9 cellular contexts compared by ENCODE assay signal in the genomic region with DNA sequence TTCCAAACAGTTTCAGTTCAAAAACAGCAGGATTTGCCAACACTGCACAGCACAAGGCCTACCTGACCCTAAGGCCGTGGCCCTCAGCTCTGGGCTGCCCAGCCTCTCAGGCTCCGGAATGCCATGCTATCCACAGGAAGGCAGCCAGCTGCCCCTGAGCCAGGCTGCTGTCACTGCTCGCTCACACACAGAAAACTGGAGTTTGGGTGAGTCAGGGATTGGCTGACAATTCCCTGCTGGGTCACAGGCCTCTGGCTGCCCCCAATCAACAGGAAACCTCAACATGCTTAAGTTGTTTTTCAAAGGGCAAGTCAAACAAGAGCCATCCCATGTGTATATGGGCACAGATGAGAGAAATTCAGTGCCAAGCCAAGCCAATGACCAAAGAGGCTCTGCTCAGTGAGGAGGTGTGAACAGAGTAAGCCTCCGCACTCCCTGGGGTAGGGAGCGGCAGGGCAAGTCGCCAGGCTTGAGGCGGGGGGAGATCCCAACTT. TPM values are rescaled to one million over a fixed set of nuclear protein-coding genes. Genes with fewer than 3 reads are reported as not detected.
A peak's percentile ranks its signal among the peaks of the same experiment; 100 is the strongest.
DNase-seq lines count a peak whose midpoint lies in the region; ATAC-seq and TF ChIP-seq lines count a peak whose summit lies in the region.
"Had no signal": no experiment of that assay in that cellular context is flagged by ENCODE, and none has a peak within 500 bp of the region (broad histone marks: within the 10 kb centered on the region; RNA-seq: fewer than 3 reads in every experiment).

No MANE protein-coding gene starts in this region.

- no peak overlapping the region for H3K4me3 ChIP-seq in OCI-LY7 (ENCODE audit: low read depth, low read length, poor library complexity, severe bottlenecking)
- no peak overlapping the region for H3K4me3 ChIP-seq in fibroblast of villous mesenchyme (ENCODE audit: low read depth, low read length)

- H3K27ac Mint-ChIP-seq in effector memory CD8-positive, alpha-beta T cell: no peak overlapping the region
- H3K27ac Mint-ChIP-seq: activated naive CD8-positive, alpha-beta T cell treated with anti-CD3 and anti-CD28 coated beads, Interleukin-2, amount 10 ng/mL, durations not matched to agents 7 days and 5 days had no signal

- no peaks in the 10 kb centered on the region for H3K4me1 Mint-ChIP-seq in effector memory CD8-positive, alpha-beta T cell (ENCODE audit: low read depth in 2 of 2)

- TF ChIP-seq CTCF in OCI-LY7 (conservative IDR thresholded peaks at IDR 0.05; ENCODE audit: low read length) (no peak), fibroblast of villous mesenchyme (IDR thresholded peaks at IDR 0.05; ENCODE audit: insufficient read depth, low read depth, low read length) (no peak), GM13976 (IDR thresholded peaks at IDR 0.05; ENCODE audit: borderline replicate concordance, control extremely low read depth, extremely low read depth, insufficient read depth, missing control alignments) (no peak)

- H3K27me3 Mint-ChIP-seq in effector memory CD8-positive, alpha-beta T cell: peaks cover 0 to 26% of the 10 kb centered on the region in 2 donors

- H3K4me3 Mint-ChIP-seq in effector memory CD8-positive, alpha-beta T cell: no peak overlapping the region
- H3K4me3 Mint-ChIP-seq: activated naive CD8-positive, alpha-beta T cell treated with anti-CD3 and anti-CD28 coated beads, Interleukin-2, amount 10 ng/mL, durations not matched to agents 7 days and 5 days had no signal

- no peaks in the 10 kb centered on the region for H3K79me2 ChIP-seq in OCI-LY7 (ENCODE audit: insufficient read depth, low read depth, low read length)

- no peaks in the 10 kb centered on the region for H3K9me2 ChIP-seq in OCI-LY7 (ENCODE audit: insufficient read depth, low read length)

- BruUV-seq in OCI-LY7 (replicated peaks; lab: Mats Ljungman, UMichigan): no TSS peak

- H3K36me3 Mint-ChIP-seq in effector memory CD8-positive, alpha-beta T cell (ENCODE audit: insufficient read depth): no peaks in the 10 kb centered on the region
- H3K36me3 Mint-ChIP-seq: activated naive CD8-positive, alpha-beta T cell treated with anti-CD3 and anti-CD28 coated beads, Interleukin-2, amount 10 ng/mL, durations not matched to agents 7 days and 5 days had no signal

- H3K27ac ChIP-seq in OCI-LY7 (ENCODE audit: low read depth, low read length, poor library complexity, severe bottlenecking): no peak overlapping the region

- H3K36me3 ChIP-seq in OCI-LY7 (ENCODE audit: insufficient read depth, low read length): no peaks in the 10 kb centered on the region

- POLR2A ChIA-PET in OCI-LY7 (lab: Charles Lee): interaction anchor here (0.8 kb wide), 1 partner anchor 20 kb away, joined by 3 read pairs; no protein-coding TSS in a partner anchor

- H2AFZ ChIP-seq in OCI-LY7 (ENCODE audit: low read length): peak overlapping the region; percentile 26; the same call in 1 of the 2 replicates

- CTCF ChIA-PET in OCI-LY7 (lab: Charles Lee; ENCODE audit: unreplicated experiment): no interaction called here

- in situ Hi-C loops in GM13976 (cut with MboI; ENCODE audit: low sequenced_read_pairs, unreplicated experiment): no loop called here

- H3K9me3 ChIP-seq in OCI-LY7 (ENCODE audit: low read length): no peaks in the 10 kb centered on the region

- H3K4me2 ChIP-seq in OCI-LY7 (ENCODE audit: low read length): no peak overlapping the region

- peaks cover 14% of the 10 kb centered on the region for H3K4me1 ChIP-seq in OCI-LY7 (ENCODE audit: insufficient read depth, low read length, poor library complexity, severe bottlenecking)

- no peaks in the 10 kb centered on the region for H4K20me1 ChIP-seq in OCI-LY7 (ENCODE audit: insufficient read depth, low read length)

- ATAC-seq in GM18511 (IDR thresholded peaks at IDR 0.05; ENCODE audit: unreplicated experiment): peak; percentile 11
- ATAC-seq in effector memory CD8-positive, alpha-beta T cell (replicated peaks): no peak

- H3K9me3 Mint-ChIP-seq in effector memory CD8-positive, alpha-beta T cell: no peaks in the 10 kb centered on the region
- H3K9me3 Mint-ChIP-seq: activated naive CD8-positive, alpha-beta T cell treated with anti-CD3 and anti-CD28 coated beads, Interleukin-2, amount 10 ng/mL, durations not matched to agents 7 days and 5 days had no signal

- DNase-seq in OCI-LY7 (ENCODE audit: low spot score): no peak
- DNase-seq in fibroblast of villous mesenchyme (ENCODE audit: low read depth): peak; percentile 59
- DNase-seq in renal cortical epithelial cell (ENCODE audit: low read depth): peak; percentile 86
- no peak for DNase-seq in NCI-H2081 treated with DMSO at 0.1 percent for 48 hours (lab: John Stamatoyannopoulos, UW)
- DNase-seq in NCI-H1436 treated with DMSO at 0.1 percent for 48 hours (lab: John Stamatoyannopoulos, UW): no peak
- DNase-seq in GM13976 (ENCODE audit: low spot score): no peak
- no peak for DNase-seq in effector memory CD8-positive, alpha-beta T cell
- DNase-seq: activated naive CD8-positive, alpha-beta T cell treated with anti-CD3 and anti-CD28 coated beads, Interleukin-2, amount 10 ng/mL, durations not matched to agents 7 days and 5 days had no signal

- intact Hi-C loops in OCI-LY7 (cut with micrococcal nuclease; ENCODE audit: unreplicated experiment): no loop called here

RNA-seq across cellular contexts. Expression of gene RPL27A, which starts 50.2 kb away (rescaled TPM):
- total RNA-seq in OCI-LY7 (2014; rRNA removed; shearing (Covaris generic)): 2,753 and 3,468 TPM in 2 replicates
- total RNA-seq in OCI-LY7 (2022): 1,593 and 1,611 TPM in 2 replicates
- total RNA-seq in fibroblast of villous mesenchyme: 673 and 687 TPM in 2 replicates
- total RNA-seq in renal cortical epithelial cell: 305 and 645 TPM in 2 replicates

RNA-seq across cellular contexts. Expression of gene TRIM66, which starts 50.3 kb away (rescaled TPM):
- total RNA-seq in OCI-LY7 (2014; rRNA removed; shearing (Covaris generic)): 4.4 and 16.4 TPM in 2 replicates
- total RNA-seq in OCI-LY7 (2022): 19.0 and 20.8 TPM in 2 replicates
- total RNA-seq in fibroblast of villous mesenchyme: 4.3 and 6.4 TPM in 2 replicates
- 4.7 and 7.5 TPM in 2 replicates for total RNA-seq in renal cortical epithelial cell

Comparison
In these comparisons a context has a peak if more than half of its experiments do, and no peak if none do; other contexts are left out.
1. DNase-seq: peak in fibroblast of villous mesenchyme (single experiment) and renal cortical epithelial cell (single experiment); none in OCI-LY7 (single experiment), NCI-H2081 treated with DMSO at 0.1 percent for 48 hours (single experiment), NCI-H1436 treated with DMSO at 0.1 percent for 48 hours (single experiment), GM13976 (single experiment) and effector memory CD8-positive, alpha-beta T cell (0 of 3).